15 cellular contexts compared by ENCODE assay signal in genomic region chr11:130773436-130773835, GRCh38.
"Had no signal": no experiment of that assay in that cellular context is flagged by ENCODE, and none has a peak within 500 bp of the region (broad histone marks: within the 10 kb centered on the region; RNA-seq: fewer than 3 reads in every experiment).

No MANE protein-coding gene starts in this region.

- H3K4me1 Mint-ChIP-seq: activated CD8-positive, alpha-beta memory T cell treated with anti-CD3 and anti-CD28 coated beads, Interleukin-2, amount 10 ng/mL, durations not matched to agents 7 days and 5 days; naive thymus-derived CD8-positive, alpha-beta T cell had no signal

- ATAC-seq: activated CD4-positive, CD25-positive, alpha-beta regulatory T cell treated with anti-CD3 and anti-CD28 coated beads, Interleukin-2, amount 50 U/mL, for 24 hours; activated CD8-positive, alpha-beta memory T cell treated with anti-CD3 and anti-CD28 coated beads, Interleukin-2, amount 10 ng/mL, durations not matched to agents 7 days and 5 days; naive thymus-derived CD8-positive, alpha-beta T cell; T-helper 17 cell had no signal

- DNase-seq: activated CD4-positive, alpha-beta T cell treated with anti-CD3 and anti-CD28 coated beads, Interleukin-2, amount 50 U/mL, for 48 hours; activated CD8-positive, alpha-beta memory T cell treated with anti-CD3 and anti-CD28 coated beads, Interleukin-2, amount 10 ng/mL, durations not matched to agents 7 days and 5 days; activated gamma-delta T cell; activated T-cell treated with anti-CD3 and anti-CD28 coated beads, Interleukin-2, amount 50 U/mL, for 24 hours; effector CD4-positive, alpha-beta T cell; hippocampal formation; naive thymus-derived CD8-positive, alpha-beta T cell; sigmoid colon; stimulated activated CD4-positive, alpha-beta T cell treated with anti-CD3 and anti-CD28 coated beads, Interleukin-2, amount 100 ng/mL, for 48 hours; stimulated activated naive CD4-positive, alpha-beta T cell treated with Interleukin-2 at 50 U/mL for 16 hours; T-helper 17 cell; testis had no signal

- H3K36me3 Mint-ChIP-seq: activated CD8-positive, alpha-beta memory T cell treated with anti-CD3 and anti-CD28 coated beads, Interleukin-2, amount 10 ng/mL, durations not matched to agents 7 days and 5 days; activated naive CD8-positive, alpha-beta T cell; naive thymus-derived CD8-positive, alpha-beta T cell had no signal

- H3K27me3 ChIP-seq: sigmoid colon, testis had no signal

- H3K36me3 ChIP-seq: sigmoid colon had no signal

- H3K27ac Mint-ChIP-seq: activated CD8-positive, alpha-beta memory T cell treated with anti-CD3 and anti-CD28 coated beads, Interleukin-2, amount 10 ng/mL, durations not matched to agents 7 days and 5 days; activated naive CD8-positive, alpha-beta T cell; activated T-cell treated with anti-CD3 and anti-CD28 coated beads, Interleukin-2, amount 50 U/mL, for 24 hours; naive thymus-derived CD8-positive, alpha-beta T cell; T-helper 17 cell had no signal

- H3K4me3 ChIP-seq: sigmoid colon, SK-N-MC, testis had no signal

- H3K27ac ChIP-seq: SK-N-MC, testis had no signal

- H3K4me1 ChIP-seq: testis had no signal

- H3K9me3 ChIP-seq: sigmoid colon, testis had no signal

- H3K9me3 Mint-ChIP-seq: activated T-cell treated with anti-CD3 and anti-CD28 coated beads, Interleukin-2, amount 50 U/mL, for 24 hours had no signal

- H3K4me3 Mint-ChIP-seq: activated CD8-positive, alpha-beta memory T cell treated with anti-CD3 and anti-CD28 coated beads, Interleukin-2, amount 10 ng/mL, durations not matched to agents 7 days and 5 days; activated naive CD8-positive, alpha-beta T cell; activated T-cell treated with anti-CD3 and anti-CD28 coated beads, Interleukin-2, amount 50 U/mL, for 24 hours; naive thymus-derived CD8-positive, alpha-beta T cell; T-helper 17 cell had no signal

- H3K27me3 Mint-ChIP-seq: activated naive CD8-positive, alpha-beta T cell had no signal
